8 cellular contexts compared by ENCODE assay signal in the genomic region with DNA sequence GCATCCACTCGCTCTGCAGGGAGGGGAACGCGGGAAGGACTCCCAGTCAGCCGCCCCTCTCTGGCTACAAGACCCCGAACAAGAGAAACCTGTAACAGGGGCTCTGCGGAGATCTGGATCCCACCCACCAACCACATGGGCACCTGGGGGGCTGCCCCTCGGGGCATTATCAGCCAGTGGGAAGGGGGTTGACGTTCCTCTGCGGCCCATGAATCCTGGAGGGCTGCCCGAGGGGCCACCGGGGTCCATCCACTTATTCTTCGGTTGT. TPM values are rescaled to one million over a fixed set of nuclear protein-coding genes. Genes with fewer than 3 reads are reported as not detected.
DNase-seq lines count a peak whose midpoint lies in the region; ATAC-seq and TF ChIP-seq lines count a peak whose summit lies in the region.

No MANE protein-coding gene starts in this region.

- TF ChIP-seq CTCF in GM23338 (conservative IDR thresholded peaks at IDR 0.05; ENCODE audit: low read depth in 2 of 2) = no peak
- no peak for TF ChIP-seq CTCF in WI38 (IDR thresholded peaks at IDR 0.05; ENCODE audit: low read depth, low read length)
- TF ChIP-seq CTCF in glutamatergic neuron (IDR thresholded peaks at IDR 0.05; ENCODE audit: partially characterized antibody, unreplicated experiment) = no peak

- H3K27ac ChIP-seq in GM23338 (ENCODE audit: low read depth) = peak overlapping the region; percentile 66; the same call in 1 of the 2 replicates

- no peaks in the 10 kb centered on the region for H3K9me2 ChIP-seq in GM23338 (ENCODE audit: insufficient read depth)

- H3K27me3 ChIP-seq in GM23338 (ENCODE audit: insufficient read depth) = peaks cover 16% of the 10 kb centered on the region

- peaks cover 40% of the 10 kb centered on the region for H3K4me1 ChIP-seq in GM23338 (ENCODE audit: insufficient read depth)

- H3K9me3 Mint-ChIP-seq in GM23338 (peaks cover 5% of the 10 kb centered on the region), glutamatergic neuron (ENCODE audit: unreplicated experiment) (peaks cover 27% of the 10 kb centered on the region)

- peaks cover 50% of the 10 kb centered on the region for H3K79me2 ChIP-seq in GM23338 (replicated peaks; ENCODE audit: insufficient read depth)

- H2AFZ ChIP-seq in GM23338 = peak overlapping the region; percentile 72

- no peak for ATAC-seq in GM23338
- no peak for ATAC-seq in GM19463 (IDR thresholded peaks at IDR 0.05; ENCODE audit: unreplicated experiment)
- no peak for ATAC-seq in GM19455 (IDR thresholded peaks at IDR 0.05; ENCODE audit: unreplicated experiment)
- ATAC-seq in HG03521 (IDR thresholded peaks at IDR 0.05; ENCODE audit: unreplicated experiment) = no peak

- peaks cover under 1% of the 10 kb centered on the region; the same call in 1 of the 2 replicates for H3F3A ChIP-seq in GM23338 (replicated peaks; ENCODE audit: low read depth)

- H3K27ac Mint-ChIP-seq in GM23338 (peak overlapping the region; percentile 45; the same call in 1 of the 2 replicates), glutamatergic neuron (ENCODE audit: unreplicated experiment) (peak overlapping the region; percentile 87)

- H4K20me1 ChIP-seq in GM23338 (replicated peaks; ENCODE audit: insufficient read depth) = peaks cover 28% of the 10 kb centered on the region

- H3K36me3 ChIP-seq in GM23338 (ENCODE audit: insufficient read depth) = no peaks in the 10 kb centered on the region

- H3K4me2 ChIP-seq in GM23338 = peak overlapping the region; percentile 96

- DNase-seq in GM23338 (ENCODE audit: low spot score) (no peak), glutamatergic neuron (no peak), skeletal muscle cell (ENCODE audit: low read depth) (no peak), RKO (ENCODE audit: low spot score) (no peak)

- peaks cover 40% of the 10 kb centered on the region for H3K27me3 Mint-ChIP-seq in GM23338 (ENCODE audit: insufficient read depth, low read depth, poor library complexity)
- H3K27me3 Mint-ChIP-seq in glutamatergic neuron (ENCODE audit: unreplicated experiment) = peaks cover 24% of the 10 kb centered on the region

- H3K4me3 ChIP-seq in GM23338 (peak overlapping the region; percentile 69), WI38 (ENCODE audit: low read depth, low read length) (peak overlapping the region; percentile 65), skeletal muscle cell (ENCODE audit: low read depth, low read length) (peak overlapping the region; percentile 65)

- H3K4me3 Mint-ChIP-seq in GM23338 = peak overlapping the region; percentile 97
- H3K4me3 Mint-ChIP-seq in glutamatergic neuron (ENCODE audit: unreplicated experiment) = peak overlapping the region; percentile 100

- H3K36me3 Mint-ChIP-seq in GM23338 (ENCODE audit: low read depth) (peaks cover 15% of the 10 kb centered on the region), glutamatergic neuron (ENCODE audit: unreplicated experiment) (peaks cover 10% of the 10 kb centered on the region)

- H3K4me1 Mint-ChIP-seq in GM23338 (peaks cover 28% of the 10 kb centered on the region), glutamatergic neuron (ENCODE audit: low read depth, unreplicated experiment) (peaks cover 17% of the 10 kb centered on the region)

TF ChIP-seq in GM23338, 12 proteins besides CTCF, POLR2A, EP300 and RAD21 (continues in another document):
- TF ChIP-seq POLR2AphosphoS5 (IDR thresholded peaks at IDR 0.05; ENCODE audit: low read depth) (no peak), ZNF114 (CRISPR knock-in tag; IDR thresholded peaks at IDR 0.05) (no peak)
- TF ChIP-seq, protein P1, sequence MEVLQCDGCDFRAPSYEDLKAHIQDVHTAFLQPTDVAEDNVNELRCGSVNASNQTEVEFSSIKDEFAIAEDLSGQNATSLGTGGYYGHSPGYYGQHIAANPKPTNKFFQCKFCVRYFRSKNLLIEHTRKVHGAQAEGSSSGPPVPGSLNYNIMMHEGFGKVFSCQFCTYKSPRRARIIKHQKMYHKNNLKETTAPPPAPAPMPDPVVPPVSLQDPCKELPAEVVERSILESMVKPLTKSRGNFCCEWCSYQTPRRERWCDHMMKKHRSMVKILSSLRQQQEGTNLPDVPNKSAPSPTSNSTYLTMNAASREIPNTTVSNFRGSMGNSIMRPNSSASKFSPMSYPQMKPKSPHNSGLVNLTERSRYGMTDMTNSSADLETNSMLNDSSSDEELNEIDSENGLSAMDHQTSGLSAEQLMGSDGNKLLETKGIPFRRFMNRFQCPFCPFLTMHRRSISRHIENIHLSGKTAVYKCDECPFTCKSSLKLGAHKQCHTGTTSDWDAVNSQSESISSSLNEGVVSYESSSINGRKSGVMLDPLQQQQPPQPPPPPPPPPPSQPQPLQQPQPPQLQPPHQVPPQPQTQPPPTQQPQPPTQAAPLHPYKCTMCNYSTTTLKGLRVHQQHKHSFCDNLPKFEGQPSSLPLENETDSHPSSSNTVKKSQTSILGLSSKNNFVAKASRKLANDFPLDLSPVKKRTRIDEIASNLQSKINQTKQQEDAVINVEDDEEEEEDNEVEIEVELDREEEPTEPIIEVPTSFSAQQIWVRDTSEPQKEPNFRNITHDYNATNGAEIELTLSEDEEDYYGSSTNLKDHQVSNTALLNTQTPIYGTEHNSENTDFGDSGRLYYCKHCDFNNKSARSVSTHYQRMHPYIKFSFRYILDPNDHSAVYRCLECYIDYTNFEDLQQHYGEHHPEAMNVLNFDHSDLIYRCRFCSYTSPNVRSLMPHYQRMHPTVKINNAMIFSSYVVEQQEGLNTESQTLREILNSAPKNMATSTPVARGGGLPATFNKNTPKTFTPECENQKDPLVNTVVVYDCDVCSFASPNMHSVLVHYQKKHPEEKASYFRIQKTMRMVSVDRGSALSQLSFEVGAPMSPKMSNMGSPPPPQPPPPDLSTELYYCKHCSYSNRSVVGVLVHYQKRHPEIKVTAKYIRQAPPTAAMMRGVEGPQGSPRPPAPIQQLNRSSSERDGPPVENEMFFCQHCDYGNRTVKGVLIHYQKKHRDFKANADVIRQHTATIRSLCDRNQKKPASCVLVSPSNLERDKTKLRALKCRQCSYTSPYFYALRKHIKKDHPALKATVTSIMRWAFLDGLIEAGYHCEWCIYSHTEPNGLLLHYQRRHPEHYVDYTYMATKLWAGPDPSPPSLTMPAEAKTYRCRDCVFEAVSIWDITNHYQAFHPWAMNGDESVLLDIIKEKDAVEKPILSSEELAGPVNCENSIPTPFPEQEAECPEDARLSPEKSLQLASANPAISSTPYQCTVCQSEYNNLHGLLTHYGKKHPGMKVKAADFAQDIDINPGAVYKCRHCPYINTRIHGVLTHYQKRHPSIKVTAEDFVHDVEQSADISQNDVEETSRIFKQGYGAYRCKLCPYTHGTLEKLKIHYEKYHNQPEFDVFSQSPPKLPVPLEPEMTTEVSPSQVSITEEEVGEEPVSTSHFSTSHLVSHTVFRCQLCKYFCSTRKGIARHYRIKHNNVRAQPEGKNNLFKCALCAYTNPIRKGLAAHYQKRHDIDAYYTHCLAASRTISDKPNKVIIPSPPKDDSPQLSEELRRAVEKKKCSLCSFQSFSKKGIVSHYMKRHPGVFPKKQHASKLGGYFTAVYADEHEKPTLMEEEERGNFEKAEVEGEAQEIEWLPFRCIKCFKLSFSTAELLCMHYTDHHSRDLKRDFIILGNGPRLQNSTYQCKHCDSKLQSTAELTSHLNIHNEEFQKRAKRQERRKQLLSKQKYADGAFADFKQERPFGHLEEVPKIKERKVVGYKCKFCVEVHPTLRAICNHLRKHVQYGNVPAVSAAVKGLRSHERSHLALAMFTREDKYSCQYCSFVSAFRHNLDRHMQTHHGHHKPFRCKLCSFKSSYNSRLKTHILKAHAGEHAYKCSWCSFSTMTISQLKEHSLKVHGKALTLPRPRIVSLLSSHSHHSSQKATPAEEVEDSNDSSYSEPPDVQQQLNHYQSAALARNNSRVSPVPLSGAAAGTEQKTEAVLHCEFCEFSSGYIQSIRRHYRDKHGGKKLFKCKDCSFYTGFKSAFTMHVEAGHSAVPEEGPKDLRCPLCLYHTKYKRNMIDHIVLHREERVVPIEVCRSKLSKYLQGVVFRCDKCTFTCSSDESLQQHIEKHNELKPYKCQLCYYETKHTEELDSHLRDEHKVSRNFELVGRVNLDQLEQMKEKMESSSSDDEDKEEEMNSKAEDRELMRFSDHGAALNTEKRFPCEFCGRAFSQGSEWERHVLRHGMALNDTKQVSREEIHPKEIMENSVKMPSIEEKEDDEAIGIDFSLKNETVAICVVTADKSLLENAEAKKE (CRISPR knock-in tag; IDR thresholded peaks at IDR 0.05) = no peak

RNA-seq across cellular contexts. Expression of a gene that starts 1.8 kb away (rescaled TPM):
- 21.1 and 23.4 TPM in 2 replicates for total RNA-seq in GM23338 (2014; rRNA removed; shearing (Covaris generic))
- polyA plus RNA-seq in GM23338 (2016; fragmentation: Nextera tagmentation; extraction: Ambion mirVana) = 51.9 and 60.9 TPM in 2 replicates
- total RNA-seq in glutamatergic neuron (ENCODE audit: unreplicated experiment) = 70.1 TPM

RNA-seq across cellular contexts. Expression of a gene that starts 2.6 kb away (rescaled TPM):
- 250 and 270 TPM in 2 replicates for total RNA-seq in GM23338 (2014; rRNA removed; shearing (Covaris generic))
- polyA plus RNA-seq in GM23338 (2016; fragmentation: Nextera tagmentation; extraction: Ambion mirVana) = 523 and 558 TPM in 2 replicates
- 121 TPM for total RNA-seq in glutamatergic neuron (ENCODE audit: unreplicated experiment)

RNA-seq across cellular contexts. Expression of a gene that starts 19.8 kb away (rescaled TPM):
- total RNA-seq in GM23338 (2014; rRNA removed; shearing (Covaris generic)) = 0.94 and 3.4 TPM in 2 replicates
- 8.9 and 9.9 TPM in 2 replicates for polyA plus RNA-seq in GM23338 (2016; fragmentation: Nextera tagmentation; extraction: Ambion mirVana)
- 3.2 TPM for total RNA-seq in glutamatergic neuron (ENCODE audit: unreplicated experiment)

RNA-seq across cellular contexts. Expression of a gene that starts 44.9 kb away (rescaled TPM):
- 2.8 and 3.3 TPM in 2 replicates for total RNA-seq in GM23338 (2014; rRNA removed; shearing (Covaris generic))
- 1.8 and 2.6 TPM in 2 replicates for polyA plus RNA-seq in GM23338 (2016; fragmentation: Nextera tagmentation; extraction: Ambion mirVana)
- 59.8 TPM for total RNA-seq in glutamatergic neuron (ENCODE audit: unreplicated experiment)

RNA-seq across cellular contexts. Expression of a gene that starts 49.4 kb away (rescaled TPM):
- total RNA-seq in GM23338 (2014; rRNA removed; shearing (Covaris generic)) = 36.0 and 43.4 TPM in 2 replicates
- 9.5 and 10.0 TPM in 2 replicates for polyA plus RNA-seq in GM23338 (2016; fragmentation: Nextera tagmentation; extraction: Ambion mirVana)
- 66.4 TPM for total RNA-seq in glutamatergic neuron (ENCODE audit: unreplicated experiment)
